Comparison of ENCODE assay signal across 5 cellular contexts in genomic region chr7:35499226-35499625, GRCh38.
"Had no signal": no experiment of that assay in that cellular context is flagged by ENCODE, and none has a peak within 500 bp of the region (broad histone marks: within the 10 kb centered on the region; RNA-seq: fewer than 3 reads in every experiment).

No MANE protein-coding gene starts in this region.

- H3K27ac ChIP-seq: HL-60 had no signal

- H3K36me3 Mint-ChIP-seq: IgD-negative memory B cell had no signal

- H3K4me3 Mint-ChIP-seq: IgD-negative memory B cell had no signal

- ATAC-seq: HepG2, K562 had no signal

- DNase-seq: IMR-90 had no signal

- H3K4me3 ChIP-seq: K562 had no signal
